In the genomic region with DNA sequence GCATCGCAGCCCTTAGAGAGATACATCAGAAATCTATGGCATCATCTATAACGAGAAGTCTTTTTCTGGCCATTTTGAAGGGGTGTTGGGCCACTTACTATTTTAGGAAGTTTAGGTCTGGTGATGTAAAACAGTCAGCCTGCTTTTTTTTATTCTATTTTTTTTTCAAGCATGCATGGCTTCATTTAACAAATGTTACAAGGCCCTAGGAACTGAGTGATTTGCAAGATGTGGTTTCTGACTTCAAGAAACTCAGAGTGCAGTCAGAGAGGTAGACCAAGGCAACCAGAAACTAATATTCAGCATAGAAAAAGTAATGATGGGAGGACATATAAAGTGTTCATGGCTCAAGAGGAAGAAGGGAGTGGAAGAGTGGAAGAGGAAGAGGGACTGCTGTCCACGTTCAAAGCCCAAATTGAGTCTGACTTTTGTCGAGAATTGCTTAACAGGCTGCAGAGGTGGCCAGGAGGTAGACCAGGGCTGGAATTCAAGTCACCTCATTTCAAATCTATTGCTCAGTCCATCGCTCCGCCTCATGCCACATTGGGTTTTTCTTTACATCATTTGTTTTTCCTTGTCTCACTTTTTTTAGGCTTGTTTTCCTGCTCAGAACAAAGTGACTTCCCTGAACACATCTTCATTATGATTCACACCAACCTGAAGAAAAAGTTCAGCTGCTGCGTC, we compare ENCODE assay signal across 10 cellular contexts.
A peak's percentile ranks its signal among the peaks of the same experiment; 100 is the strongest.
DNase-seq lines count a peak whose midpoint lies in the region; ATAC-seq, FAIRE-seq and TF ChIP-seq lines count a peak whose summit lies in the region.
"Had no signal": no experiment of that assay in that cellular context is flagged by ENCODE, and none has a peak within 500 bp of the region (broad histone marks: within the 10 kb centered on the region; RNA-seq: fewer than 3 reads in every experiment).

No MANE protein-coding gene starts in this region.

- H3K4me1 Mint-ChIP-seq in memory B cell, result peaks cover 63% of the 10 kb centered on the region
- H3K4me1 Mint-ChIP-seq: neural crest cell had no signal

- no peak overlapping the region; the same call in 1 of the 2 replicates for H3K4me3 ChIP-seq in OCI-LY3 (ENCODE audit: low read length)

- peaks cover 49% of the 10 kb centered on the region for H3K36me3 Mint-ChIP-seq in memory B cell

- peak overlapping the region; percentile 90 for H3K9ac ChIP-seq in OCI-LY3 (ENCODE audit: low read length)

- peak overlapping the region; percentile 95 for H3K27ac Mint-ChIP-seq in memory B cell

- ATAC-seq in GM21423 (IDR thresholded peaks at IDR 0.05; ENCODE audit: unreplicated experiment) (peak; percentile 15), memory B cell (ENCODE audit: low read depth) (no peak)

- no peak for DNase-seq in GM12891 (ENCODE audit: insufficient read length, low spot score)
- DNase-seq in memory B cell (ENCODE audit: low spot score in 2 of 2), result no peak
- DNase-seq in NCI-H1105 (lab: John Stamatoyannopoulos, UW), result no peak
- DNase-seq in stimulated activated CD8-positive, alpha-beta memory T cell treated with anti-CD3 and anti-CD28 coated beads, Interleukin-4, amount 100 ng/mL, for 48 hours, result no peak
- no peak for DNase-seq in stimulated activated CD4-positive, alpha-beta T cell treated with anti-CD3 and anti-CD28 coated beads, Interleukin-2, amount 100 ng/mL, for 48 hours
- DNase-seq in RKO (ENCODE audit: low spot score), result no peak
- DNase-seq: NCI-H2171 treated with DMSO at 0.1 percent for 48 hours had no signal

- no peaks in the 10 kb centered on the region for H3K27me3 ChIP-seq in OCI-LY3 (ENCODE audit: low read depth, low read length)

- TF ChIP-seq CTCF in OCI-LY3 (IDR thresholded peaks at IDR 0.05; ENCODE audit: low read depth, low read length), result no peak

- peak overlapping the region; percentile 99 for H3K27ac ChIP-seq in OCI-LY3 (ENCODE audit: low read length)

- H3K36me3 ChIP-seq in OCI-LY3 (replicated peaks; ENCODE audit: low read depth, low read length), result peaks cover 70% of the 10 kb centered on the region

- H3K4me1 ChIP-seq in OCI-LY3 (ENCODE audit: low read length), result peaks cover 72% of the 10 kb centered on the region

- TF ChIP-seq POLR2A in GM12891 (IDR thresholded peaks at IDR 0.05; ENCODE audit: low read depth, low read length), result no peak

- H3K27me3 Mint-ChIP-seq in memory B cell, result no peaks in the 10 kb centered on the region

- H3K4me3 Mint-ChIP-seq in memory B cell, result peak overlapping the region; percentile 74
- H3K4me3 Mint-ChIP-seq: neural crest cell had no signal

- peaks cover 78% of the 10 kb centered on the region for H3K79me2 ChIP-seq in OCI-LY3 (ENCODE audit: low read length)

- no peak overlapping the region for H2AFZ ChIP-seq in OCI-LY3 (ENCODE audit: low read depth, low read length)

- peak; percentile 23 for FAIRE-seq in GM12891 (lab: Jason Lieb, UNC)

- H3K4me2 ChIP-seq in OCI-LY3 (ENCODE audit: low read length), result peak overlapping the region; percentile 74

- no peaks in the 10 kb centered on the region for H3K9me3 Mint-ChIP-seq in memory B cell
- H3K9me3 Mint-ChIP-seq: neural crest cell had no signal

- H4K20me1 ChIP-seq in OCI-LY3 (ENCODE audit: insufficient read depth, low read length), result peaks cover 8% of the 10 kb centered on the region; the same call in 1 of the 2 replicates

- no peaks in the 10 kb centered on the region for H3K9me3 ChIP-seq in OCI-LY3 (ENCODE audit: insufficient read depth, low read length)

TF ChIP-seq in GM12891, 5 proteins besides CTCF, POLR2A, EP300 and RAD21:
- no peak for TF ChIP-seq TAF1 (IDR thresholded peaks at IDR 0.05; ENCODE audit: low read depth, low read length)
- no peak for TF ChIP-seq SPI1 (IDR thresholded peaks at IDR 0.05; ENCODE audit: low read depth, low read length)
- TF ChIP-seq POU2F2 (IDR thresholded peaks at IDR 0.05; ENCODE audit: low read depth, low read length), result no peak
- no peak for TF ChIP-seq PAX5 (IDR thresholded peaks at IDR 0.05; ENCODE audit: insufficient read depth, low read length, severe bottlenecking)
- no peak for TF ChIP-seq POLR2AphosphoS5 (IDR thresholded peaks at IDR 0.05; ENCODE audit: low read depth, low read length)
